1 cellular context compared by ENCODE assay signal in genomic region chr7:44111759-44112158, GRCh38.
TF ChIP-seq lines count a peak whose summit lies in the region.

No MANE protein-coding gene starts in this region.

TF ChIP-seq in A549, 52 proteins besides CTCF, POLR2A, EP300 and RAD21 (continued from another document):
- TF ChIP-seq NPAS2 (CRISPR knock-in tag; IDR thresholded peaks at IDR 0.05; ENCODE audit: borderline replicate concordance) = no peak
